10 cellular contexts compared by ENCODE assay signal in the genomic region with DNA sequence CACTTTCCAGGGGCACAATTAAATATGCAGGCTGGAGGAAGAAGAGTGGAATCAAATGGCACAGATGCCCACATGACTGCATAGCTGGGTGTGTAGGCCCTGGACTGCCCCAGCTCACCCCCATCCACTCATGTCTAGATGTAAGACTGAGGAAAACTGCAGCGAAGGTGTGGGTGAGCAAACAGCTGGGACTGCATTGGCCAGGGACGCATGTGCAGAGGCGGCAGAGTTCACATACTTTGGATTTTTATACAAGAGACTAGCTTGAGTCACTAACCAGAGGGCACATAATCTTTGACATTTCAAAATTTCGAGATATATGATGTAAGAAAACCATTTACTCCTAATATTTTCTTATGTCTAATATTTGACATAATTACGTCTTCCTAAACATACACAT.
DNase-seq lines count a peak whose midpoint lies in the region; ATAC-seq, FAIRE-seq and TF ChIP-seq lines count a peak whose summit lies in the region.
"Had no signal": no experiment of that assay in that cellular context is flagged by ENCODE, and none has a peak within 500 bp of the region (broad histone marks: within the 10 kb centered on the region; RNA-seq: fewer than 3 reads in every experiment).

No MANE protein-coding gene starts in this region.

- H3K4me1 ChIP-seq in liver (ENCODE audit: control insufficient read depth in 4 of 4, insufficient read depth in 4 of 4, low read length in 3 of 4) (peaks cover 0 to 3% (median 2%) of the 10 kb centered on the region in 4 donors), endodermal cell (ENCODE audit: control insufficient read depth, insufficient read depth, low read length) (peaks cover 2% of the 10 kb centered on the region)

- no peak overlapping the region for H3K27ac Mint-ChIP-seq in endodermal cell
- H3K27ac Mint-ChIP-seq: activated naive CD4-positive, alpha-beta T cell treated with anti-CD3 and anti-CD28 coated beads, Interleukin-2, amount 10 ng/mL, durations not matched to agents 7 days and 5 days had no signal

- H3K9ac ChIP-seq in liver (ENCODE audit: low read depth in 1 of 2, low read length in 2 of 2) = no peak overlapping the region
- H3K9ac ChIP-seq in endodermal cell (ENCODE audit: extremely low read depth, low read length, poor library complexity, severe bottlenecking) = no peak overlapping the region

- H3K4me1 Mint-ChIP-seq in endodermal cell = peaks cover 20% of the 10 kb centered on the region

- no peaks in the 10 kb centered on the region for H3K36me3 Mint-ChIP-seq in endodermal cell (ENCODE audit: low read depth)
- H3K36me3 Mint-ChIP-seq: activated naive CD4-positive, alpha-beta T cell treated with anti-CD3 and anti-CD28 coated beads, Interleukin-2, amount 10 ng/mL, durations not matched to agents 7 days and 5 days had no signal

- ATAC-seq in HG03159 (IDR thresholded peaks at IDR 0.05; ENCODE audit: unreplicated experiment) = no peak

- H3K9me3 ChIP-seq in AG04450 (ENCODE audit: control insufficient read depth, insufficient read depth, low read length) (no peaks in the 10 kb centered on the region), liver (ENCODE audit: control insufficient read depth in 4 of 4, low read length in 3 of 4) (no peaks in the 10 kb centered on the region), endodermal cell (ENCODE audit: control insufficient read depth, low read length) (no peaks in the 10 kb centered on the region)

- peak overlapping the region; percentile 66 for H3K27ac ChIP-seq in AG04450 (ENCODE audit: low read depth, low read length)
- no peak overlapping the region for H3K27ac ChIP-seq in liver (ENCODE audit: low read depth in 1 of 2, low read length in 2 of 2)
- H3K27ac ChIP-seq in endodermal cell (ENCODE audit: low read depth, low read length) = no peak overlapping the region

- peak; percentile 72 for DNase-seq in AG04450 (ENCODE audit: low read depth, low spot score)
- DNase-seq in HTR-8/SVneo (ENCODE audit: insufficient read length, low spot score) = peak; percentile 67
- peak; percentile 95 for DNase-seq in choroid plexus epithelial cell (ENCODE audit: low read depth)
- no peak for DNase-seq in hippocampal formation (lab: John Stamatoyannopoulos, UW)
- no peak for DNase-seq in OCI-M1 (lab: John Stamatoyannopoulos, UW)
- no peak for DNase-seq in endodermal cell
- DNase-seq: activated naive CD4-positive, alpha-beta T cell treated with anti-CD3 and anti-CD28 coated beads, Interleukin-2, amount 10 ng/mL, durations not matched to agents 7 days and 5 days had no signal

- H3K27me3 Mint-ChIP-seq in endodermal cell (ENCODE audit: insufficient read depth) = no peaks in the 10 kb centered on the region
- H3K27me3 Mint-ChIP-seq: activated naive CD4-positive, alpha-beta T cell treated with anti-CD3 and anti-CD28 coated beads, Interleukin-2, amount 10 ng/mL, durations not matched to agents 7 days and 5 days had no signal

- CTCF ChIA-PET in AG04450 (lab: Charles Lee) = interaction anchor here (0.5 to 1.1 kb wide), 3 partner anchors 13 to 286 kb away, joined by 3 to 4 read pairs (median 4); no protein-coding TSS in a partner anchor

- WGBS in liver = 69% methylated on average over 5 of the region's 5 CpGs
- 99 to 100% methylated on average over 1 to 4 of the region's 5 CpGs for WGBS in endodermal cell (ENCODE audit: insufficient coverage in 1 of 2, insufficient read length in 1 of 2), 2 experiments

- H3K27me3 ChIP-seq in AG04450 (ENCODE audit: control insufficient read depth, insufficient read depth, low read length) (no peaks in the 10 kb centered on the region), liver (ENCODE audit: control insufficient read depth in 4 of 4, insufficient read depth in 4 of 4, low read length in 3 of 4) (no peaks in the 10 kb centered on the region), endodermal cell (ENCODE audit: control insufficient read depth, insufficient read depth, low read length, poor library complexity, severe bottlenecking) (no peaks in the 10 kb centered on the region)

- H3K4me3 ChIP-seq in AG04450 (ENCODE audit: low read depth, low read length) = no peak overlapping the region
- no peak overlapping the region for H3K4me3 ChIP-seq in choroid plexus epithelial cell (ENCODE audit: low read depth, low read length)
- no peak overlapping the region for H3K4me3 ChIP-seq in liver (ENCODE audit: low read depth in 1 of 3, low read length in 3 of 3)
- no peak overlapping the region for H3K4me3 ChIP-seq in endodermal cell (ENCODE audit: low read length)
- H3K4me3 ChIP-seq: K562 had no signal

- H3K9me3 Mint-ChIP-seq in endodermal cell = no peaks in the 10 kb centered on the region
- H3K9me3 Mint-ChIP-seq: activated naive CD4-positive, alpha-beta T cell treated with anti-CD3 and anti-CD28 coated beads, Interleukin-2, amount 10 ng/mL, durations not matched to agents 7 days and 5 days had no signal

- H3K4me3 Mint-ChIP-seq in endodermal cell = no peak overlapping the region
- H3K4me3 Mint-ChIP-seq: activated naive CD4-positive, alpha-beta T cell treated with anti-CD3 and anti-CD28 coated beads, Interleukin-2, amount 10 ng/mL, durations not matched to agents 7 days and 5 days had no signal

- POLR2A ChIA-PET in AG04450 (lab: Yijun Ruan, JAX) = interaction anchor here (0.5 to 1.1 kb wide), 3 partner anchors 12 to 48 kb away, joined by 3 to 4 read pairs (median 3); no protein-coding TSS in a partner anchor

- H3K36me3 ChIP-seq in liver (ENCODE audit: control insufficient read depth in 4 of 4, insufficient read depth in 3 of 4, low read depth in 1 of 4, low read length in 3 of 4) (no peaks in the 10 kb centered on the region), endodermal cell (ENCODE audit: control insufficient read depth, insufficient read depth, low read length) (no peaks in the 10 kb centered on the region)

- TF ChIP-seq RAD21 in liver (IDR thresholded peaks at IDR 0.05) = no peak

- FAIRE-seq in HTR-8/SVneo (lab: Jason Lieb, UNC) = peak; percentile 84
- FAIRE-seq: K562 had no signal

- TF ChIP-seq CTCF in AG04450 (IDR thresholded peaks at IDR 0.05; ENCODE audit: low read depth, low read length) = no peak
- TF ChIP-seq CTCF in choroid plexus epithelial cell (conservative IDR thresholded peaks at IDR 0.05; ENCODE audit: low read depth, low read length) = no peak
- TF ChIP-seq CTCF in liver (IDR thresholded peaks at IDR 0.05; ENCODE audit: low read depth, low read length, missing input control) = no peak
- no peak for TF ChIP-seq CTCF in endodermal cell (conservative IDR thresholded peaks at IDR 0.05)

TF ChIP-seq in liver, 16 proteins besides CTCF, POLR2A, EP300 and RAD21:
- TF ChIP-seq NR2F2 (IDR thresholded peaks at IDR 0.05) (peak; percentile 29), FOXA2 (IDR thresholded peaks at IDR 0.05) (no peak)

Comparison
In these comparisons a context has a peak if more than half of its experiments do, and no peak if none do; other contexts are left out.
1. DNase-seq: peak in AG04450 (single experiment), HTR-8/SVneo (single experiment) and choroid plexus epithelial cell (single experiment); none in hippocampal formation (0 of 2), OCI-M1 (single experiment) and endodermal cell (single experiment).